ENCODE assay signal across 23 cellular contexts in genomic region chr10:97028126-97028831, GRCh38.
A peak's percentile ranks its signal among the peaks of the same experiment; 100 is the strongest.
DNase-seq lines count a peak whose midpoint lies in the region; ATAC-seq and TF ChIP-seq lines count a peak whose summit lies in the region.
"Had no signal": no experiment of that assay in that cellular context is flagged by ENCODE, and none has a peak within 500 bp of the region (broad histone marks: within the 10 kb centered on the region; RNA-seq: fewer than 3 reads in every experiment).

No MANE protein-coding gene starts in this region.

- H4K8ac ChIP-seq in IMR-90 (ENCODE audit: low read depth in 2 of 2, low read length in 2 of 2): no peak overlapping the region

- dilution Hi-C loops in IMR-90 (cut with HindIII; ENCODE audit: low sequenced_read_pairs, unreplicated experiment): no loop called here

- CTCF ChIA-PET in BJ (lab: Yijun Ruan, JAX) (interaction anchor here (0.9 to 1.4 kb wide), 3 partner anchors 9 to 44 kb away, joined by 3 to 4 read pairs (median 3); no protein-coding TSS in a partner anchor), IMR-90 (lab: Yijun Ruan, JAX) (interaction anchor here (0.8 kb wide), 2 partner anchors 9 kb away, joined by 3 read pairs; no protein-coding TSS in a partner anchor), PC-9 (lab: Charles Lee) (interaction anchor here (1.4 kb wide), 1 partner anchor 10 kb away, joined by 4 read pairs; no protein-coding TSS in a partner anchor)
- CTCF ChIA-PET in activated CD8-positive, alpha-beta memory T cell treated with anti-CD3 and anti-CD28 coated beads, Interleukin-2, amount 10 ng/mL, durations not matched to agents 7 days and 5 days (lab: Charles Lee): interaction anchor here (0.8 to 9.0 kb wide), 5 partner anchors 9 to 385 kb away, joined by 3 to 89 read pairs (median 4); no protein-coding TSS in a partner anchor

- no peak overlapping the region for H4K5ac ChIP-seq in IMR-90 (ENCODE audit: low read depth, low read length)

- H3K4me3 ChIP-seq in BJ (ENCODE audit: low read depth, low read length) (no peak overlapping the region), IMR-90 (ENCODE audit: insufficient read depth, low read depth, low read length) (no peak overlapping the region), brain microvascular endothelial cell (ENCODE audit: low read depth, low read length) (no peak overlapping the region), gastrocnemius medialis (no peak overlapping the region), PC-9 (no peak overlapping the region)
- H3K4me3 ChIP-seq: lower lobe of right lung had no signal

- no peaks in the 10 kb centered on the region for H3K36me3 Mint-ChIP-seq in activated CD8-positive, alpha-beta memory T cell treated with anti-CD3 and anti-CD28 coated beads, Interleukin-2, amount 10 ng/mL, durations not matched to agents 7 days and 5 days
- H3K36me3 Mint-ChIP-seq: immature natural killer cell had no signal

- H3K4me1 ChIP-seq in IMR-90 (ENCODE audit: control insufficient read depth, insufficient read depth, low read length): peaks cover 6% of the 10 kb centered on the region
- H3K4me1 ChIP-seq in gastrocnemius medialis: peaks cover 23 to 24% of the 10 kb centered on the region in 2 donors
- peaks cover 14% of the 10 kb centered on the region for H3K4me1 ChIP-seq in PC-9 (replicated peaks; ENCODE audit: insufficient read depth)
- H3K4me1 ChIP-seq: lower lobe of right lung, parathyroid adenoma had no signal

- H3K9me3 ChIP-seq in IMR-90 (ENCODE audit: control insufficient read depth, insufficient read depth, low read length): peaks cover 6% of the 10 kb centered on the region; the same call in 1 of the 2 replicates
- H3K9me3 ChIP-seq in gastrocnemius medialis: no peaks in the 10 kb centered on the region
- no peaks in the 10 kb centered on the region for H3K9me3 ChIP-seq in PC-9 (ENCODE audit: insufficient read depth, low read depth)
- H3K9me3 ChIP-seq: lower lobe of right lung, SK-N-SH had no signal

- ATAC-seq in IMR-90 (ENCODE audit: low read depth) (peak; percentile 18; the same call in 1 of the 2 replicates), gastrocnemius medialis (no peak)
- ATAC-seq in activated CD8-positive, alpha-beta memory T cell treated with anti-CD3 and anti-CD28 coated beads, Interleukin-2, amount 10 ng/mL, durations not matched to agents 7 days and 5 days: no peak
- ATAC-seq: lower lobe of right lung, Panc1 had no signal

- no peaks in the 10 kb centered on the region for H3K79me2 ChIP-seq in PC-9 (ENCODE audit: low read depth)
- H3K79me2 ChIP-seq: parathyroid adenoma had no signal

- no peak overlapping the region for H2AK9ac ChIP-seq in IMR-90 (replicated peaks; ENCODE audit: low read depth, low read length, poor library complexity)

- no peak for TF ChIP-seq POLR2A in IMR-90 (IDR thresholded peaks at IDR 0.05; ENCODE audit: low read depth, low read length)
- TF ChIP-seq POLR2A in gastrocnemius medialis (IDR thresholded peaks at IDR 0.05): no peak

- intact Hi-C loops in IMR-90 (cut with micrococcal nuclease) (no loop called here), gastrocnemius medialis (cut with DNase I; ENCODE audit: low total_unique reads) (loop anchor here (5.0 kb wide), 2 partner anchors 261 to 636 kb away; no protein-coding TSS in a partner anchor), PC-9 (cut with micrococcal nuclease; ENCODE audit: unreplicated experiment) (no loop called here)

- H3K36me3 ChIP-seq in BJ (ENCODE audit: control insufficient read depth, insufficient read depth, low read length) (no peaks in the 10 kb centered on the region), IMR-90 (ENCODE audit: control insufficient read depth, insufficient read depth, low read length) (no peaks in the 10 kb centered on the region), brain microvascular endothelial cell (replicated peaks) (no peaks in the 10 kb centered on the region), gastrocnemius medialis (no peaks in the 10 kb centered on the region), PC-9 (ENCODE audit: low read depth) (no peaks in the 10 kb centered on the region)
- H3K36me3 ChIP-seq: lower lobe of right lung had no signal

- H4K20me1 ChIP-seq in IMR-90 (ENCODE audit: insufficient read depth, low read length): peaks cover 7% of the 10 kb centered on the region; the same call in 1 of the 2 replicates
- no peaks in the 10 kb centered on the region for H4K20me1 ChIP-seq in PC-9 (ENCODE audit: insufficient read depth)

- no peak overlapping the region for H3K56ac ChIP-seq in IMR-90 (ENCODE audit: extremely low read depth, insufficient read depth, low read length)

- no peaks in the 10 kb centered on the region for H3K9me2 ChIP-seq in PC-9 (ENCODE audit: insufficient read depth)
- H3K9me2 ChIP-seq: SK-N-SH had no signal

- H2BK15ac ChIP-seq in IMR-90 (ENCODE audit: low read depth, low read length): no peak overlapping the region

- DNase-seq in BJ (ENCODE audit: low read depth) (peak; percentile 39), IMR-90 (peak; percentile 82), brain microvascular endothelial cell (peak; percentile 66), kidney tubule cell (ENCODE audit: low spot score) (peak; percentile 78), gastrocnemius medialis (no peak), PC-9 (no peak)
- no peak for DNase-seq in activated CD8-positive, alpha-beta memory T cell treated with anti-CD3 and anti-CD28 coated beads, Interleukin-2, amount 10 ng/mL, durations not matched to agents 7 days and 5 days
- DNase-seq: activated CD4-positive, alpha-beta T cell treated with anti-CD3 and anti-CD28 coated beads for 48 hours; activated CD8-positive, alpha-beta memory T cell treated with anti-CD3 and anti-CD28 coated beads, Interleukin-2, amount 50 U/mL, for 4 hours; activated effector memory CD4-positive, alpha-beta T cell treated with Interleukin-2 at 50 U/mL for 16 hours; anterior cingulate cortex; cortex of kidney; glutamatergic neuron; immature natural killer cell; lower lobe of right lung; NCI-H146; NCI-H2171 treated with DMSO at 0.1 percent for 48 hours; NCI-H774; SK-N-SH; T-helper 9 cell had no signal

- no peaks in the 10 kb centered on the region for H3F3A ChIP-seq in PC-9 (ENCODE audit: insufficient read depth, low read depth)

- POLR2A ChIA-PET in BJ (lab: Charles Lee): no interaction called here
- POLR2A ChIA-PET in IMR-90 (lab: Charles Lee; ENCODE audit: unreplicated experiment): no interaction called here
- POLR2A ChIA-PET in PC-9 (lab: Charles Lee; ENCODE audit: unreplicated experiment): interaction anchor here (0.7 kb wide), 1 partner anchor 82 kb away, joined by 9 read pairs; no protein-coding TSS in a partner anchor

- H3K14ac ChIP-seq in IMR-90 (replicated peaks; ENCODE audit: low read depth, low read length): no peak overlapping the region

- no peak for TF ChIP-seq RAD21 in IMR-90 (IDR thresholded peaks at IDR 0.05; ENCODE audit: low read length)

- no peak overlapping the region for H2BK20ac ChIP-seq in IMR-90 (ENCODE audit: low read depth, low read length)

- H3K23ac ChIP-seq in IMR-90 (ENCODE audit: low read depth, low read length): no peak overlapping the region

- H2BK5ac ChIP-seq in IMR-90 (ENCODE audit: low read depth, low read length, poor library complexity, severe bottlenecking): no peak overlapping the region

- H2AFZ ChIP-seq in IMR-90 (replicated peaks; ENCODE audit: low read length, poor library complexity) (no peak overlapping the region), PC-9 (no peak overlapping the region)
- H2AFZ ChIP-seq: parathyroid adenoma had no signal

- H3K4me1 Mint-ChIP-seq in activated CD8-positive, alpha-beta memory T cell treated with anti-CD3 and anti-CD28 coated beads, Interleukin-2, amount 10 ng/mL, durations not matched to agents 7 days and 5 days: no peaks in the 10 kb centered on the region
- H3K4me1 Mint-ChIP-seq: immature natural killer cell had no signal

- TF ChIP-seq CTCF in BJ (IDR thresholded peaks at IDR 0.05; ENCODE audit: insufficient read depth, low read depth, low read length): no peak
- TF ChIP-seq CTCF in IMR-90 (conservative IDR thresholded peaks at IDR 0.05; ENCODE audit: low read depth, low read length): no peak
- no peak for TF ChIP-seq CTCF in brain microvascular endothelial cell (IDR thresholded peaks at IDR 0.05; ENCODE audit: low read depth, low read length, missing control alignments)
- no peak for TF ChIP-seq CTCF in gastrocnemius medialis (IDR thresholded peaks at IDR 0.05 in 4 of 5, conservative IDR thresholded peaks at IDR 0.05 in 1 of 5)
- TF ChIP-seq CTCF in PC-9 (conservative IDR thresholded peaks at IDR 0.05): no peak

- no peak overlapping the region for H3K4me2 ChIP-seq in IMR-90 (ENCODE audit: low read depth, low read length)
- no peak overlapping the region for H3K4me2 ChIP-seq in PC-9
- H3K4me2 ChIP-seq: SK-N-SH had no signal

- in situ Hi-C loops in IMR-90 (cut with MboI; ENCODE audit: low sequenced_read_pairs): no loop called here
- in situ Hi-C loops in brain microvascular endothelial cell (cut with HindIII; ENCODE audit: low pct_ligation_motif_present, low sequenced_read_pairs): no loop called here
- in situ Hi-C loops in gastrocnemius medialis (cut with MboI; ENCODE audit: low sequenced_read_pairs in 4 of 4): loop anchor here (5.0 to 25.0 kb wide), 6 partner anchors 113 to 641 kb away; partner anchors contain the start of gene LCOR (in 1 of the 4)

- H3K27me3 Mint-ChIP-seq in activated CD8-positive, alpha-beta memory T cell treated with anti-CD3 and anti-CD28 coated beads, Interleukin-2, amount 10 ng/mL, durations not matched to agents 7 days and 5 days: peaks cover 24% of the 10 kb centered on the region

- peaks cover 15% of the 10 kb centered on the region for H3K27me3 ChIP-seq in BJ (ENCODE audit: control insufficient read depth, insufficient read depth, low read length)
- peaks cover 19% of the 10 kb centered on the region for H3K27me3 ChIP-seq in IMR-90 (ENCODE audit: control insufficient read depth, insufficient read depth, low read length)
- H3K27me3 ChIP-seq in brain microvascular endothelial cell (replicated peaks): no peaks in the 10 kb centered on the region
- no peaks in the 10 kb centered on the region for H3K27me3 ChIP-seq in gastrocnemius medialis
- H3K27me3 ChIP-seq in PC-9 (ENCODE audit: insufficient read depth, low read depth): no peaks in the 10 kb centered on the region

- no peak overlapping the region for H2AK5ac ChIP-seq in IMR-90 (ENCODE audit: low read depth, low read length)

- WGBS in IMR-90 (ENCODE audit: extremely low coverage in 2 of 2, insufficient read length in 1 of 2), 2 experiments: 100% methylated on average over 1 of the region's 2 CpGs; no CpG with 5 or more reads in 1 of the 2 experiments

- H3K27ac ChIP-seq in IMR-90 (ENCODE audit: insufficient read depth, low read length): no peak overlapping the region
- H3K27ac ChIP-seq in brain microvascular endothelial cell: no peak overlapping the region
- H3K27ac ChIP-seq in gastrocnemius medialis: no peak overlapping the region
- no peak overlapping the region for H3K27ac ChIP-seq in PC-9
- H3K27ac ChIP-seq: lower lobe of right lung, parathyroid adenoma had no signal

- BruUV-seq in IMR-90 (replicated peaks; lab: Mats Ljungman, UMichigan) (no TSS peak), PC-9 (replicated peaks; lab: Mats Ljungman, UMichigan) (no TSS peak)

- H4K91ac ChIP-seq in IMR-90 (ENCODE audit: insufficient read depth, low read depth, low read length): no peak overlapping the region

- H3K18ac ChIP-seq in IMR-90 (ENCODE audit: low read depth, low read length): no peak overlapping the region

- no peaks in the 10 kb centered on the region for H3K9me3 Mint-ChIP-seq in activated CD8-positive, alpha-beta memory T cell treated with anti-CD3 and anti-CD28 coated beads, Interleukin-2, amount 10 ng/mL, durations not matched to agents 7 days and 5 days (ENCODE audit: low read depth)
- H3K9me3 Mint-ChIP-seq: immature natural killer cell had no signal

- no peak overlapping the region for H3K4ac ChIP-seq in IMR-90 (ENCODE audit: low read depth, low read length)

- no peaks in the 10 kb centered on the region for H3K79me1 ChIP-seq in IMR-90 (ENCODE audit: low read depth in 1 of 2, low read length in 2 of 2)

- H3K27ac Mint-ChIP-seq in activated CD8-positive, alpha-beta memory T cell treated with anti-CD3 and anti-CD28 coated beads, Interleukin-2, amount 10 ng/mL, durations not matched to agents 7 days and 5 days: no peak overlapping the region
- H3K27ac Mint-ChIP-seq: B cell, immature natural killer cell had no signal

- no peak overlapping the region for H3K4me3 Mint-ChIP-seq in activated CD8-positive, alpha-beta memory T cell treated with anti-CD3 and anti-CD28 coated beads, Interleukin-2, amount 10 ng/mL, durations not matched to agents 7 days and 5 days
- H3K4me3 Mint-ChIP-seq: B cell, immature natural killer cell had no signal

- H3K9ac ChIP-seq in IMR-90 (ENCODE audit: low read depth, low read length): no peak overlapping the region
- H3K9ac ChIP-seq: parathyroid adenoma, SK-N-SH had no signal

- H2BK120ac ChIP-seq in IMR-90 (ENCODE audit: low read depth, low read length): no peak overlapping the region

- 0 out of 2 replicates have a peak, but pooled peaks cover 7% of the 10 kb centered on the region for H3K9me1 ChIP-seq in IMR-90 (ENCODE audit: insufficient read depth, low read length)

Comparison
In these comparisons a context has a peak if more than half of its experiments do, and no peak if none do; other contexts are left out.
1. DNase-seq: peak in BJ (single experiment), IMR-90 (single experiment), brain microvascular endothelial cell (single experiment) and kidney tubule cell (single experiment); none in activated CD8-positive, alpha-beta memory T cell treated with anti-CD3 and anti-CD28 coated beads, Interleukin-2, amount 10 ng/mL, durations not matched to agents 7 days and 5 days (single experiment), gastrocnemius medialis (0 of 2) and PC-9 (0 of 2).
2. in situ Hi-C loops: an anchor here in gastrocnemius medialis (5.0 to 25.0 kb wide); none called in IMR-90 and brain microvascular endothelial cell.